ENCODE assay signal across 8 cellular contexts in genomic region chr13:102773441-102774209, GRCh38. TPM values are rescaled to one million over a fixed set of nuclear protein-coding genes. Genes with fewer than 3 reads are reported as not detected.
DNase-seq lines count a peak whose midpoint lies in the region; ATAC-seq and TF ChIP-seq lines count a peak whose summit lies in the region.

Gene TEX30, minus strand, starts transcription at chr13:102773786. Its CDS starts 3,760 bp downstream, at chr13:102770026.

- H3K27me3 ChIP-seq in kidney epithelial cell (ENCODE audit: control insufficient read depth, insufficient read depth, low read length): no peaks in the 10 kb centered on the region

- TF ChIP-seq CTCF in AG10803 (conservative IDR thresholded peaks at IDR 0.05; ENCODE audit: low read length) (no peak), kidney epithelial cell (IDR thresholded peaks at IDR 0.05; ENCODE audit: insufficient read depth, low read length, poor library complexity, severe bottlenecking) (no peak)

- peak; percentile 90 for ATAC-seq in HG03159 (IDR thresholded peaks at IDR 0.05; ENCODE audit: unreplicated experiment)

- DNase-seq in AG10803 (ENCODE audit: low read depth): peak; percentile 81
- peak; percentile 73 for DNase-seq in NCI-H2227 treated with DMSO at 0.1 percent for 48 hours (lab: John Stamatoyannopoulos, UW)
- peak; percentile 68 to 78 for DNase-seq in activated CD4-positive, alpha-beta T cell treated with anti-CD3 and anti-CD28 coated beads for 24 hours (ENCODE audit: low read depth in 2 of 2)
- DNase-seq in cerebellum (ENCODE audit: low spot score): peak; percentile 90
- peak; percentile 37 for DNase-seq in kidney epithelial cell (ENCODE audit: low read depth)
- DNase-seq in stimulated activated CD4-positive, alpha-beta T cell treated with anti-CD3 and anti-CD28 coated beads, Interleukin-15, amount 100 ng/mL, for 48 hours (ENCODE audit: low read depth in 2 of 2): peak; percentile 67 to 79

- in situ Hi-C loops in GM18951 (cut with MboI; ENCODE audit: low sequenced_read_pairs, unreplicated experiment): no loop called here

- TF ChIP-seq POLR2A in GM18951 (IDR thresholded peaks at IDR 0.05; ENCODE audit: extremely low read depth, insufficient read depth, insufficient read length): peak; percentile 99

- H3K4me3 ChIP-seq in AG10803 (ENCODE audit: low read length) (peak within 1 kb of the TSS; percentile 81), kidney epithelial cell (ENCODE audit: low read depth, low read length) (peak within 1 kb of the TSS; percentile 72)

- H3K36me3 ChIP-seq in kidney epithelial cell (ENCODE audit: control insufficient read depth, insufficient read depth, low read length): no peaks in the 10 kb centered on the region

RNA-seq across cellular contexts. Expression of gene TEX30, which starts in this region (rescaled TPM):
- total RNA-seq in cerebellum (12.8 TPM), kidney epithelial cell (9.3 and 18.6 TPM in 2 replicates)

Comparison
In these comparisons a context has a peak if more than half of its experiments do, and no peak if none do; other contexts are left out.
1. Peak in every context shown above with its lines: DNase-seq, ATAC-seq and H3K4me3 ChIP-seq.
2. DNase-seq: peak in every context shown above with its lines; median percentile 90 in cerebellum; 81 in AG10803; 73 in NCI-H2227 treated with DMSO at 0.1 percent for 48 hours; 73 in activated CD4-positive, alpha-beta T cell treated with anti-CD3 and anti-CD28 coated beads for 24 hours; 73 in stimulated activated CD4-positive, alpha-beta T cell treated with anti-CD3 and anti-CD28 coated beads, Interleukin-15, amount 100 ng/mL, for 48 hours; 37 in kidney epithelial cell.